ENCODE assay signal across 14 cellular contexts in genomic region chr22:19691007-19691720, GRCh38. TPM values are rescaled to one million over a fixed set of nuclear protein-coding genes. Genes with fewer than 3 reads are reported as not detected.
DNase-seq lines count a peak whose midpoint lies in the region; ATAC-seq and TF ChIP-seq lines count a peak whose summit lies in the region.
"Had no signal": no experiment of that assay in that cellular context is flagged by ENCODE, and none has a peak within 500 bp of the region (broad histone marks: within the 10 kb centered on the region; RNA-seq: fewer than 3 reads in every experiment).

No MANE protein-coding gene starts in this region.

- no peak overlapping the region for H2BK5ac ChIP-seq in trophoblast cell (ENCODE audit: low read depth, low read length, poor library complexity)

- no peaks in the 10 kb centered on the region for H3K79me2 ChIP-seq in fibroblast of lung (ENCODE audit: control insufficient read depth, insufficient read depth, low read length)
- no peaks in the 10 kb centered on the region for H3K79me2 ChIP-seq in trophoblast cell (ENCODE audit: control insufficient read depth, insufficient read depth, low read length, poor library complexity)

- POLR2A ChIA-PET in AG04450 (lab: Yijun Ruan, JAX): no interaction called here

- H3K36me3 ChIP-seq in SJCRH30 (no peaks in the 10 kb centered on the region), fibroblast of lung (ENCODE audit: control insufficient read depth, insufficient read depth, low read length) (no peaks in the 10 kb centered on the region), trophoblast cell (ENCODE audit: control insufficient read depth in 1 of 2, insufficient read depth in 2 of 2, low read length in 2 of 2) (no peaks in the 10 kb centered on the region)
- H3K36me3 ChIP-seq: brain microvascular endothelial cell, Peyer's patch had no signal

- no peak overlapping the region for H2AK5ac ChIP-seq in trophoblast cell (ENCODE audit: low read length)

- no peak overlapping the region for H3K23ac ChIP-seq in trophoblast cell (ENCODE audit: low read length)

- no peaks in the 10 kb centered on the region for H3K9me3 Mint-ChIP-seq in natural killer cell treated with Interleukin-12 subunit alpha and Interleukin-12 subunit beta and Interleukin-15 and Interleukin-18, amount 100 ng/mL, for 72 hours
- H3K9me3 Mint-ChIP-seq: activated CD4-positive, alpha-beta memory T cell treated with anti-CD3 and anti-CD28 coated beads, Interleukin-2, amount 10 ng/mL, durations not matched to agents 7 days and 5 days; activated T-helper 2 cell treated with anti-CD3 and anti-CD28 coated beads, Interferon-gamma antibody, Interleukin-2, Interleukin-4, amounts not matched to agents 10 μg/mL and 5 μg/mL and 100 μg/mL, durations not matched to agents 14 hours and 24 hours and 36 hours had no signal

- DNase-seq in AG04450 (ENCODE audit: low read depth, low spot score): no peak
- no peak for DNase-seq in SJCRH30
- no peak for DNase-seq in fibroblast of lung (ENCODE audit: low read depth in 2 of 2)
- DNase-seq in trophoblast cell: no peak
- DNase-seq in SK-N-DZ (ENCODE audit: low spot score): no peak
- no peak for DNase-seq in activated CD4-positive, alpha-beta T cell treated with anti-CD3 and anti-CD28 coated beads, Interleukin-2, amount 50 U/mL, for 4 hours
- no peak for DNase-seq in natural killer cell treated with Interleukin-12 subunit alpha and Interleukin-12 subunit beta and Interleukin-15 and Interleukin-18, amount 100 ng/mL, for 72 hours (ENCODE audit: low spot score)
- no peak for DNase-seq in T-helper 2 cell
- DNase-seq: activated CD4-positive, alpha-beta memory T cell treated with anti-CD3 and anti-CD28 coated beads, Interleukin-2, amount 10 ng/mL, durations not matched to agents 7 days and 5 days; NCI-H1105 treated with DMSO at 0.1 percent for 48 hours; NCI-H446 treated with DMSO at 0.1 percent for 48 hours had no signal

- H3K14ac ChIP-seq in trophoblast cell (ENCODE audit: low read length): no peak overlapping the region

- H4K8ac ChIP-seq in trophoblast cell (ENCODE audit: low read depth, low read length): no peak overlapping the region

- no peak overlapping the region for H4K91ac ChIP-seq in trophoblast cell (ENCODE audit: low read depth, low read length)

- H3K18ac ChIP-seq in trophoblast cell (ENCODE audit: low read length): no peak overlapping the region

- H2AFZ ChIP-seq in fibroblast of lung (ENCODE audit: low read length) (peak overlapping the region; percentile 82), trophoblast cell (ENCODE audit: insufficient read depth, low read length, poor library complexity) (no peak overlapping the region)

- H3K9ac ChIP-seq in fibroblast of lung (ENCODE audit: insufficient read depth, low read length) (no peak overlapping the region), trophoblast cell (ENCODE audit: low read length) (no peak overlapping the region)

- no peak overlapping the region for H4K12ac ChIP-seq in trophoblast cell (ENCODE audit: low read depth, low read length)

- H2BK120ac ChIP-seq in trophoblast cell (ENCODE audit: insufficient read depth, low read length, poor library complexity): no peak overlapping the region

- no CpG with 5 or more reads among the region's 9 CpGs for WGBS in trophoblast cell (ENCODE audit: extremely low coverage, insufficient coverage, insufficient read length)

- H3K4ac ChIP-seq in trophoblast cell (ENCODE audit: low read depth, low read length): no peak overlapping the region

- TF ChIP-seq CTCF in AG04450 (IDR thresholded peaks at IDR 0.05; ENCODE audit: low read depth, low read length) (no peak), fibroblast of lung (conservative IDR thresholded peaks at IDR 0.05 in 1 of 2, IDR thresholded peaks at IDR 0.05 in 1 of 2; ENCODE audit: low read depth in 1 of 2, low read length in 2 of 2) (no peak)

- H3K4me1 ChIP-seq in SJCRH30: 0 out of 2 replicates have a peak, but pooled peaks cover 6% of the 10 kb centered on the region
- no peaks in the 10 kb centered on the region for H3K4me1 ChIP-seq in fibroblast of lung (ENCODE audit: control insufficient read depth, extremely low read depth, insufficient read depth, low read length)
- H3K4me1 ChIP-seq in trophoblast cell (ENCODE audit: control insufficient read depth in 1 of 2, insufficient read depth in 2 of 2, low read length in 2 of 2): peaks cover 0 to 4% of the 10 kb centered on the region in 2 experiments
- H3K4me1 ChIP-seq: Peyer's patch had no signal

- H3K9me3 ChIP-seq in AG04450 (ENCODE audit: control insufficient read depth, insufficient read depth, low read length) (peaks cover 5% of the 10 kb centered on the region; the same call in 1 of the 2 replicates), SJCRH30 (replicated peaks) (no peaks in the 10 kb centered on the region), fibroblast of lung (ENCODE audit: control insufficient read depth, insufficient read depth, low read depth, low read length) (no peaks in the 10 kb centered on the region), trophoblast cell (ENCODE audit: insufficient read depth, low read depth, low read length) (no peaks in the 10 kb centered on the region)
- H3K9me3 ChIP-seq: Peyer's patch had no signal

- peaks cover 5 to 7% of the 10 kb centered on the region in 2 donors for H3K27me3 Mint-ChIP-seq in natural killer cell treated with Interleukin-12 subunit alpha and Interleukin-12 subunit beta and Interleukin-15 and Interleukin-18, amount 100 ng/mL, for 72 hours

- H3K27me3 ChIP-seq in AG04450 (ENCODE audit: control insufficient read depth, insufficient read depth, low read length) (peaks cover 22% of the 10 kb centered on the region), SJCRH30 (peaks cover 12% of the 10 kb centered on the region; the same call in 1 of the 2 replicates), fibroblast of lung (ENCODE audit: control insufficient read depth, insufficient read depth, low read length) (peaks cover 4% of the 10 kb centered on the region), trophoblast cell (ENCODE audit: insufficient read depth, low read length) (no peaks in the 10 kb centered on the region)
- H3K27me3 ChIP-seq: Peyer's patch had no signal

- no peak for ATAC-seq in natural killer cell treated with Interleukin-12 subunit alpha and Interleukin-12 subunit beta and Interleukin-15 and Interleukin-18, amount 100 ng/mL, for 72 hours

- no peak overlapping the region for H3K27ac Mint-ChIP-seq in natural killer cell treated with Interleukin-12 subunit alpha and Interleukin-12 subunit beta and Interleukin-15 and Interleukin-18, amount 100 ng/mL, for 72 hours
- H3K27ac Mint-ChIP-seq: activated CD4-positive, alpha-beta memory T cell treated with anti-CD3 and anti-CD28 coated beads, Interleukin-2, amount 10 ng/mL, durations not matched to agents 7 days and 5 days; activated T-helper 2 cell treated with anti-CD3 and anti-CD28 coated beads, Interferon-gamma antibody, Interleukin-2, Interleukin-4, amounts not matched to agents 10 μg/mL and 5 μg/mL and 100 μg/mL, durations not matched to agents 14 hours and 24 hours and 36 hours had no signal

- H3K79me1 ChIP-seq in trophoblast cell (ENCODE audit: low read length): no peaks in the 10 kb centered on the region

- CTCF ChIA-PET in AG04450 (lab: Charles Lee): no interaction called here

- H3K27ac ChIP-seq in AG04450 (ENCODE audit: low read depth, low read length) (no peak overlapping the region), SJCRH30 (no peak overlapping the region), fibroblast of lung (ENCODE audit: insufficient read depth, low read length) (no peak overlapping the region), trophoblast cell (ENCODE audit: low read depth, low read length) (no peak overlapping the region)
- H3K27ac ChIP-seq: brain microvascular endothelial cell, Peyer's patch had no signal

- peak overlapping the region; percentile 44 for H3K4me2 ChIP-seq in fibroblast of lung (ENCODE audit: extremely low read depth, insufficient read depth, low read length)
- H3K4me2 ChIP-seq in trophoblast cell (ENCODE audit: low read length): peak overlapping the region; percentile 17

- no peaks in the 10 kb centered on the region for H4K20me1 ChIP-seq in fibroblast of lung (ENCODE audit: control insufficient read depth, extremely low read depth, insufficient read depth, low read length)

- no peaks in the 10 kb centered on the region for H3K36me3 Mint-ChIP-seq in natural killer cell treated with Interleukin-12 subunit alpha and Interleukin-12 subunit beta and Interleukin-15 and Interleukin-18, amount 100 ng/mL, for 72 hours

- H2BK12ac ChIP-seq in trophoblast cell (ENCODE audit: low read length): no peak overlapping the region

- no peaks in the 10 kb centered on the region for H3K4me1 Mint-ChIP-seq in natural killer cell treated with Interleukin-12 subunit alpha and Interleukin-12 subunit beta and Interleukin-15 and Interleukin-18, amount 100 ng/mL, for 72 hours (ENCODE audit: low read depth in 2 of 2)
- H3K4me1 Mint-ChIP-seq: activated CD4-positive, alpha-beta memory T cell treated with anti-CD3 and anti-CD28 coated beads, Interleukin-2, amount 10 ng/mL, durations not matched to agents 7 days and 5 days had no signal

- H3K4me3 Mint-ChIP-seq in natural killer cell treated with Interleukin-12 subunit alpha and Interleukin-12 subunit beta and Interleukin-15 and Interleukin-18, amount 100 ng/mL, for 72 hours: no peak overlapping the region
- H3K4me3 Mint-ChIP-seq: activated CD4-positive, alpha-beta memory T cell treated with anti-CD3 and anti-CD28 coated beads, Interleukin-2, amount 10 ng/mL, durations not matched to agents 7 days and 5 days had no signal

- H3K4me3 ChIP-seq in AG04450 (ENCODE audit: low read depth, low read length) (peak overlapping the region; percentile 45), SJCRH30 (peak overlapping the region; percentile 32), fibroblast of lung (replicated peaks in 1 of 4; ENCODE audit: control extremely low read depth in 1 of 4, insufficient read depth in 1 of 4, low read depth in 3 of 4, low read length in 4 of 4) (peak overlapping the region in 3 of 4 experiments; percentile 3 to 45 (median 33)), trophoblast cell (ENCODE audit: low read depth, low read length) (no peak overlapping the region)

RNA-seq across cellular contexts. Expression of gene SEPTIN5, which starts 23.1 kb away (rescaled TPM):
- polyA plus RNA-seq in AG04450 (2011; rRNA removed) (13.1 and 15.5 TPM in 2 replicates), fibroblast of lung (10.8 and 14.5 TPM in 2 replicates)
- 24.2 and 28.9 TPM in 2 replicates for polyA minus RNA-seq in AG04450 (2011; rRNA and poly(A)+ RNA removed)
- total RNA-seq in SJCRH30 (2014; rRNA removed; shearing (Covaris generic)): 11.2 and 11.9 TPM in 2 replicates
- total RNA-seq in fibroblast of lung: 19.8 and 25.8 TPM in 2 replicates
- polyA plus RNA-seq in fibroblast of lung (2012): 14.2 and 23.0 TPM in 2 replicates
- 28.2 and 54.5 TPM in 2 replicates for polyA minus RNA-seq in fibroblast of lung (ENCODE audit: low replicate concordance)
- polyA plus RNA-seq in trophoblast cell (2013): 1.5 TPM in 2 replicates
- polyA plus RNA-seq in SK-N-DZ (2014; cell fraction: cytosol; rRNA removed): 50.3 and 194 TPM in 2 replicates
- 107 and 111 TPM in 2 replicates for polyA plus RNA-seq in SK-N-DZ (2014; cell fraction: nucleus; rRNA removed)
- total RNA-seq in natural killer cell treated with Interleukin-12 subunit alpha and Interleukin-12 subunit beta and Interleukin-15 and Interleukin-18, amount 100 ng/mL, for 72 hours: not detected
- total RNA-seq: activated CD4-positive, alpha-beta memory T cell treated with anti-CD3 and anti-CD28 coated beads, Interleukin-2, amount 10 ng/mL, durations not matched to agents 7 days and 5 days had no signal

RNA-seq across cellular contexts. Expression of gene GP1BB, which starts 32.2 kb away (rescaled TPM):
- 0.20 and 0.60 TPM in 2 replicates for polyA plus RNA-seq in AG04450 (2011; rRNA removed)
- polyA minus RNA-seq in AG04450 (2011; rRNA and poly(A)+ RNA removed): 0.28 TPM in 1 of 2 replicates, not detected in the other
- total RNA-seq in SJCRH30 (2014; rRNA removed; shearing (Covaris generic)): 2.5 and 4.4 TPM in 2 replicates
- total RNA-seq in fibroblast of lung: 1.8 and 2.1 TPM in 2 replicates
- 0.20 and 0.50 TPM in 2 replicates for polyA plus RNA-seq in fibroblast of lung
- 2.7 and 2.9 TPM in 2 replicates for polyA plus RNA-seq in fibroblast of lung (2012)
- polyA minus RNA-seq in fibroblast of lung (ENCODE audit: low replicate concordance): 0.85 TPM in 1 of 2 replicates, not detected in the other
- 0.05 TPM in 1 of 2 replicates, not detected in the other for polyA plus RNA-seq in trophoblast cell (2013)
- 17.6 and 17.8 TPM in 2 replicates for polyA plus RNA-seq in SK-N-DZ (2014; cell fraction: cytosol; rRNA removed)
- polyA plus RNA-seq in SK-N-DZ (2014; cell fraction: nucleus; rRNA removed): 78.8 and 83.4 TPM in 2 replicates
- total RNA-seq in natural killer cell treated with Interleukin-12 subunit alpha and Interleukin-12 subunit beta and Interleukin-15 and Interleukin-18, amount 100 ng/mL, for 72 hours: not detected
- total RNA-seq: activated CD4-positive, alpha-beta memory T cell treated with anti-CD3 and anti-CD28 coated beads, Interleukin-2, amount 10 ng/mL, durations not matched to agents 7 days and 5 days; activated T-helper 2 cell treated with anti-CD3 and anti-CD28 coated beads, Interferon-gamma antibody, Interleukin-2, Interleukin-4, amounts not matched to agents 10 μg/mL and 5 μg/mL and 100 μg/mL, durations not matched to agents 14 hours and 24 hours and 36 hours had no signal
